8 cellular contexts compared by ENCODE assay signal in the genomic region with DNA sequence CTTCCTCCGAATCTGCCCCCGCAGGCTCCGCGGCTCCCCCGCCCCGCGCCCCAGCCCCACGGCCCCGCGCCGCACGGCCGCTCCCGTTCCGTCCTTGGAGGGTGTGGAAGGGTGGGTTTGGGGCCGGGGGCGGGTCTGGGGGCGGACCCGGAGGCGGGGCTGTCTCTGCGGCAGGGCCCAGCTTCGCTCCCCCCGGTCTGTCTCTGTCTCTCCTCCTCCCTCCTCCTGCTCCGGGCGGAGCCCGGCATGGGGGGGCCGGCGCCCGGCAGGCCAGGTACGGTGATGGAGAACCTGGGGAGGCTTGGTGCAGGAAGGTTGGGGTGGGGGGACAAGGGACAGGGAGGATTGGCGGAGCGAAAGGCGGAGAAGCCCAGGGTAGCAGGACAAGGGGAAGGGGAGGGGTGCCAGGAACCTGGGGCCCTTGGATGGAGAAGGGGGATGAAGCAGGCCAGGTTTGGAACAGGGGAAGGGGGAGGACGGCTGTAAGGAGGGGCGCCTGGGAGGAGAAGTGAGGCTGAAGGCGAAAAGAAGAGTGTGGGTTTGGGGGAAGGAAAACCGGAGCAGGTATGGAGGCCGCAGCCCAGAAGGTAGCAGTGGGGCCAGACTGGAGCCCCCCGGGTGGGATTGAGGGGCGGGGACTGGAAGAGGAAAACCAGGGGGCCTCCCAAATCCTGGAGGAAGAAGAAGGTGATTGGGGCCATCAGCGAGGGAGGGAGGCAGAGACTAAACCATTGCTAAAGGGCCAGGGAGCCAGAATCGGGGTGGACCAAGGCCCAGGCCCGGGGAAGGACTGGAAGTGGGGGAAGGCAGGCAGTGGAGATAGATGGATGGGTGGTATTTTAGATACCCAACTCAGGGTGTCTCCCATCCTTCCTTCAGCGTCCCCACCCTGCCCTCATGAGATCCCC. TPM values are rescaled to one million over a fixed set of nuclear protein-coding genes. Genes with fewer than 3 reads are reported as not detected.
DNase-seq lines count a peak whose midpoint lies in the region; ATAC-seq and TF ChIP-seq lines count a peak whose summit lies in the region.

TSS of gene NYAP1 (plus strand) at position 200 of the 908 bp plus-strand sequence. CDS start 1,385 bp downstream, outside the sequence.

- CTCF ChIA-PET in PC-3 (lab: Charles Lee): interaction anchor here (0.6 kb wide), 1 partner anchor 55 kb away, joined by 13 read pairs; the partner anchor contains the start of gene AGFG2

- peak; percentile 14 for ATAC-seq in HG03045 (IDR thresholded peaks at IDR 0.05; ENCODE audit: unreplicated experiment)
- ATAC-seq in PC-3: peak; percentile 57
- peak in 6 of 8 donors; percentile 10 to 48 (median 28) for ATAC-seq in heart right ventricle
- ATAC-seq in GM18907 (IDR thresholded peaks at IDR 0.05; ENCODE audit: unreplicated experiment): no peak
- ATAC-seq in GM21367 (IDR thresholded peaks at IDR 0.05; ENCODE audit: unreplicated experiment): no peak

- POLR2A ChIA-PET in PC-3 (lab: Charles Lee; ENCODE audit: unreplicated experiment): interaction anchor here (0.6 kb wide), 1 partner anchor 102 kb away, joined by 6 read pairs; the partner anchor contains the start of gene FBXO24

- no peak within 1 kb of the TSS for H2AK5ac ChIP-seq in trophoblast cell (ENCODE audit: low read length)

- H2BK5ac ChIP-seq in trophoblast cell (ENCODE audit: low read depth, low read length, poor library complexity): no peak within 1 kb of the TSS

- H2AFZ ChIP-seq in PC-3 (ENCODE audit: low read length) (peak within 1 kb of the TSS; percentile 76), trophoblast cell (ENCODE audit: insufficient read depth, low read length, poor library complexity) (peak within 1 kb of the TSS; percentile 93)

- peak within 1 kb of the TSS; percentile 27 for H3K18ac ChIP-seq in trophoblast cell (ENCODE audit: low read length)

- no peak within 1 kb of the TSS for H3K4ac ChIP-seq in trophoblast cell (ENCODE audit: low read depth, low read length)

- H4K20me1 ChIP-seq in PC-3 (ENCODE audit: low read length): no peaks in the 10 kb centered on the region

- intact Hi-C loops in PC-3 (cut with micrococcal nuclease): no loop called here
- intact Hi-C loops in adrenal gland (cut with DNase I): no loop called here
- intact Hi-C loops in heart right ventricle (cut with DNase I): loop anchor here in 8 of 10 donors (1.0 to 5.0 kb wide), 4 partner anchors 15 to 73 kb away; no protein-coding TSS in a partner anchor

- H3K79me2 ChIP-seq in PC-3 (ENCODE audit: low read length) (0 out of 2 replicates have a peak, but pooled peaks cover under 1% of the 10 kb centered on the region), trophoblast cell (ENCODE audit: control insufficient read depth, insufficient read depth, low read length, poor library complexity) (peaks cover under 1% of the 10 kb centered on the region)

- H3K36me3 ChIP-seq in PC-3 (ENCODE audit: low read depth, low read length) (no peaks in the 10 kb centered on the region), adrenal gland (replicated peaks in 1 of 2) (no peaks in the 10 kb centered on the region), heart right ventricle (no peaks in the 10 kb centered on the region), trophoblast cell (ENCODE audit: control insufficient read depth in 1 of 2, insufficient read depth in 2 of 2, low read length in 2 of 2) (no peaks in the 10 kb centered on the region)

- no peak for TF ChIP-seq POLR2A in adrenal gland (IDR thresholded peaks at IDR 0.05)

- no peaks in the 10 kb centered on the region for H3K27me3 ChIP-seq in PC-3 (ENCODE audit: low read length)
- no peaks in the 10 kb centered on the region for H3K27me3 ChIP-seq in adrenal gland
- H3K27me3 ChIP-seq in heart right ventricle: no peaks in the 10 kb centered on the region
- no peaks in the 10 kb centered on the region for H3K27me3 ChIP-seq in trophoblast cell (ENCODE audit: insufficient read depth, low read length)

- 23 to 46% (median 33%) methylated on average over 21 to 44 of the region's 44 CpGs for WGBS in adrenal gland, 4 donors
- WGBS in heart right ventricle, 2 donors: 28 to 33% methylated on average over 31 to 43 of the region's 44 CpGs
- no CpG with 5 or more reads among the region's 44 CpGs for WGBS in trophoblast cell (ENCODE audit: extremely low coverage, insufficient coverage, insufficient read length)

- H3K9ac ChIP-seq in PC-3 (ENCODE audit: low read length) (no peak within 1 kb of the TSS), trophoblast cell (ENCODE audit: low read length) (no peak within 1 kb of the TSS)

- TF ChIP-seq CTCF in GM12865 (IDR thresholded peaks at IDR 0.05; ENCODE audit: insufficient read depth, low read depth, low read length, missing control alignments) (no peak), PC-3 (conservative IDR thresholded peaks at IDR 0.05; ENCODE audit: low read depth, low read length) (no peak), adrenal gland (IDR thresholded peaks at IDR 0.05) (no peak), heart right ventricle (IDR thresholded peaks at IDR 0.05) (no peak)

- no peaks in the 10 kb centered on the region for H3F3A ChIP-seq in PC-3 (ENCODE audit: low read length, unreplicated experiment)

- H2BK120ac ChIP-seq in trophoblast cell (ENCODE audit: insufficient read depth, low read length, poor library complexity): peak within 1 kb of the TSS; percentile 18

- no peak within 1 kb of the TSS for H3K23ac ChIP-seq in trophoblast cell (ENCODE audit: low read length)

- no TSS peak for BruUV-seq in PC-3 (replicated peaks; lab: Mats Ljungman, UMichigan)

- H4K91ac ChIP-seq in trophoblast cell (ENCODE audit: low read depth, low read length): peak within 1 kb of the TSS; percentile 69

- H4K8ac ChIP-seq in trophoblast cell (ENCODE audit: low read depth, low read length): peak within 1 kb of the TSS; percentile 56

- H3K4me1 ChIP-seq in PC-3 (ENCODE audit: insufficient read depth, low read length): 0 out of 2 replicates have a peak, but pooled peaks cover 6% of the 10 kb centered on the region
- H3K4me1 ChIP-seq in adrenal gland (replicated peaks in 1 of 2): peaks cover 14 to 24% of the 10 kb centered on the region in 2 donors
- peaks cover 2 to 31% (median 18%) of the 10 kb centered on the region in 9 donors for H3K4me1 ChIP-seq in heart right ventricle
- peaks cover 2 to 3% of the 10 kb centered on the region in 2 experiments for H3K4me1 ChIP-seq in trophoblast cell (ENCODE audit: control insufficient read depth in 1 of 2, insufficient read depth in 2 of 2, low read length in 2 of 2)

- DNase-seq in GM12865 (ENCODE audit: low read depth): peak; percentile 63
- peak; percentile 43 for DNase-seq in PC-3
- DNase-seq in adrenal gland: peak in 6 of 7 donors; percentile 46 to 81 (median 64)
- DNase-seq in heart right ventricle: peak; percentile 47 to 63
- peak in 1 of 2 donors; percentile 19 for DNase-seq in trophoblast cell

- H3K4me2 ChIP-seq in PC-3 (ENCODE audit: low read length): peak within 1 kb of the TSS; percentile 84
- peak within 1 kb of the TSS; percentile 77 for H3K4me2 ChIP-seq in trophoblast cell (ENCODE audit: low read length)

- H3K9me3 ChIP-seq in PC-3 (ENCODE audit: low read length) (no peaks in the 10 kb centered on the region), adrenal gland (replicated peaks in 1 of 3) (no peaks in the 10 kb centered on the region), heart right ventricle (no peaks in the 10 kb centered on the region), trophoblast cell (ENCODE audit: insufficient read depth, low read depth, low read length) (no peaks in the 10 kb centered on the region)

- no peaks in the 10 kb centered on the region for H3K9me2 ChIP-seq in PC-3 (replicated peaks; ENCODE audit: low read length)

- H3K79me1 ChIP-seq in trophoblast cell (ENCODE audit: low read length): peaks cover 4% of the 10 kb centered on the region

- H3K14ac ChIP-seq in trophoblast cell (ENCODE audit: low read length): peak within 1 kb of the TSS; percentile 51

- peak within 1 kb of the TSS; percentile 45 for H4K12ac ChIP-seq in trophoblast cell (ENCODE audit: low read depth, low read length)

- H3K4me3 ChIP-seq in GM12865 (ENCODE audit: low read depth, low read length) (peak within 1 kb of the TSS; percentile 46), PC-3 (ENCODE audit: low read length) (peak within 1 kb of the TSS; percentile 68), adrenal gland (peak within 1 kb of the TSS in 2 of 4 donors; percentile 38 to 91), heart right ventricle (peak within 1 kb of the TSS; percentile 18 to 64 (median 58)), trophoblast cell (ENCODE audit: low read depth, low read length) (peak within 1 kb of the TSS; percentile 84)

- H2BK12ac ChIP-seq in trophoblast cell (ENCODE audit: low read length): no peak within 1 kb of the TSS

- no peak within 1 kb of the TSS for H3K27ac ChIP-seq in PC-3 (ENCODE audit: low read length)
- H3K27ac ChIP-seq in adrenal gland: peak within 1 kb of the TSS in 3 of 5 donors; percentile 43 to 86 (median 66)
- peak within 1 kb of the TSS in 2 of 10 donors; percentile 47 to 68 for H3K27ac ChIP-seq in heart right ventricle
- H3K27ac ChIP-seq in trophoblast cell (ENCODE audit: low read depth, low read length): no peak within 1 kb of the TSS

RNA-seq across cellular contexts. Expression of gene NYAP1, which starts in this region (rescaled TPM):
- total RNA-seq in PC-3 (2014; rRNA removed) (1.2 and 1.9 TPM in 2 replicates), adrenal gland (1 to 10 TPM in 7 of 8 donors, not detected in 1; 1.4 to 3.6 (median 3.3) TPM), heart right ventricle (under 1 TPM; 0.10 to 0.86 (median 0.30) TPM)
- polyA plus RNA-seq in adrenal gland (10 to 100 TPM in 1 of 3 donors, 1 to 10 TPM in 1, under 1 TPM in 1; 0.79 to 26.1 (median 2.8) TPM), heart right ventricle (under 1 TPM; 0.30 to 0.59 TPM)
- polyA plus RNA-seq in trophoblast cell (2013): 0.76 and 0.81 TPM in 2 replicates

Comparison
In these comparisons a context has a peak if more than half of its experiments do, and no peak if none do; other contexts are left out.
1. Peak in DNase-seq, ATAC-seq and H3K4me3 ChIP-seq in heart right ventricle; RNA of the gene not detected or under 1 TPM.
2. ATAC-seq: peak in HG03045 (single experiment) and PC-3 (single experiment); none in GM18907 (single experiment) and GM21367 (single experiment).
3. H3K27ac ChIP-seq: peak in adrenal gland (3 of 5); none in PC-3 (single experiment) and trophoblast cell (single experiment).
4. intact Hi-C loops: an anchor here in heart right ventricle (1.0 to 5.0 kb wide); none called in PC-3 and adrenal gland.